ENCODE assay signal across 8 cellular contexts in genomic region chrX:107777536-107777832, GRCh38. TPM values are rescaled to one million over a fixed set of nuclear protein-coding genes. Genes with fewer than 3 reads are reported as not detected.
A peak's percentile ranks its signal among the peaks of the same experiment; 100 is the strongest.
DNase-seq lines count a peak whose midpoint lies in the region; ATAC-seq, FAIRE-seq and TF ChIP-seq lines count a peak whose summit lies in the region.

Gene NCBP2L, plus strand, starts transcription at chrX:107777733. Its CDS starts 16,488 bp downstream, at chrX:107794221.

- POLR2A ChIA-PET in HepG2 (lab: Yijun Ruan, JAX): no interaction called here

- TF ChIP-seq CTCF in right lobe of liver (IDR thresholded peaks at IDR 0.05): no peak
- TF ChIP-seq CTCF in HepG2 (CRISPR knock-in tag; IDR thresholded peaks at IDR 0.05): no peak
- no peak for TF ChIP-seq CTCF in mammary epithelial cell (conservative IDR thresholded peaks at IDR 0.05 in 1 of 2, IDR thresholded peaks at IDR 0.05 in 1 of 2; ENCODE audit: extremely low read depth in 1 of 2, insufficient read depth in 1 of 2, low read depth in 1 of 2, low read length in 2 of 2)
- no peak for TF ChIP-seq CTCF in pancreas (IDR thresholded peaks at IDR 0.05)

- H3K9ac ChIP-seq in HepG2 (ENCODE audit: insufficient read depth, low read depth, low read length): no peak within 1 kb of the TSS
- peak within 1 kb of the TSS; percentile 40 for H3K9ac ChIP-seq in mammary epithelial cell (ENCODE audit: insufficient read depth, low read length)

- DNase-seq in right lobe of liver (no peak), HepG2 (ENCODE audit: low spot score) (no peak), mammary epithelial cell (no peak), GM03348 (ENCODE audit: low spot score) (no peak), pancreas (no peak), hypothalamus (lab: John Stamatoyannopoulos, UW) (no peak)

- no peaks in the 10 kb centered on the region for H3K9me3 ChIP-seq in right lobe of liver
- H3K9me3 ChIP-seq in HepG2 (ENCODE audit: low read length): no peaks in the 10 kb centered on the region
- H3K9me3 ChIP-seq in mammary epithelial cell (replicated peaks; ENCODE audit: insufficient read depth, low read length): no peaks in the 10 kb centered on the region
- H3K9me3 ChIP-seq in muscle layer of duodenum (ENCODE audit: control insufficient read depth in 1 of 2, low read length in 2 of 2): no peaks in the 10 kb centered on the region
- H3K9me3 ChIP-seq in pancreas: no peaks in the 10 kb centered on the region

- peaks cover 0 to 3% of the 10 kb centered on the region in 2 donors for H3K27me3 ChIP-seq in right lobe of liver
- peaks cover 6 to 29% of the 10 kb centered on the region in 2 experiments for H3K27me3 ChIP-seq in HepG2 (ENCODE audit: control insufficient read depth in 1 of 2, insufficient read depth in 2 of 2, low read length in 2 of 2)
- H3K27me3 ChIP-seq in mammary epithelial cell (ENCODE audit: insufficient read depth, low read length): no peaks in the 10 kb centered on the region
- H3K27me3 ChIP-seq in muscle layer of duodenum (ENCODE audit: low read depth, low read length): no peaks in the 10 kb centered on the region
- H3K27me3 ChIP-seq in pancreas: peaks cover 0 to 8% (median 0%) of the 10 kb centered on the region in 4 donors

- H2AFZ ChIP-seq in HepG2 (ENCODE audit: low read length) (no peak within 1 kb of the TSS), mammary epithelial cell (ENCODE audit: low read depth, low read length) (peak within 1 kb of the TSS; percentile 75)

- TF ChIP-seq EP300 in HepG2 (IDR thresholded peaks at IDR 0.05; ENCODE audit: low read depth in 2 of 2, low read length in 2 of 2) (no peak), HepG2 (CRISPR knock-in tag; IDR thresholded peaks at IDR 0.05; ENCODE audit: borderline replicate concordance) (no peak)

- H3K4me1 ChIP-seq in right lobe of liver (no peaks in the 10 kb centered on the region), HepG2 (ENCODE audit: insufficient read depth, low read length) (0 out of 2 replicates have a peak, but pooled peaks cover 6% of the 10 kb centered on the region), mammary epithelial cell (ENCODE audit: insufficient read depth, low read length) (peaks cover 9% of the 10 kb centered on the region), muscle layer of duodenum (ENCODE audit: control insufficient read depth in 1 of 2, insufficient read depth in 2 of 2, low read length in 2 of 2) (peaks cover 0 to 15% of the 10 kb centered on the region in 2 donors), pancreas (no peaks in the 10 kb centered on the region)

- 50% methylated on average over 5 of the region's 6 CpGs for WGBS in right lobe of liver (ENCODE audit: insufficient coverage, low coverage, low lambda C conversion rate, missing lambda C conversion rate)
- no CpG with 5 or more reads among the region's 6 CpGs for WGBS in HepG2 (ENCODE audit: low lambda C conversion rate)
- WGBS in mammary epithelial cell (ENCODE audit: low coverage, missing lambda C conversion rate): 83% methylated on average over 5 of the region's 6 CpGs
- WGBS in pancreas, 2 donors: 50 to 67% methylated on average over 6 of the region's 6 CpGs

- H3K4me3 ChIP-seq in right lobe of liver: peak within 1 kb of the TSS; percentile 4 to 67 (median 65)
- no peak within 1 kb of the TSS for H3K4me3 ChIP-seq in HepG2 (replicated peaks in 1 of 3; ENCODE audit: insufficient read depth in 1 of 3, low read depth in 2 of 3, low read length in 3 of 3)
- peak within 1 kb of the TSS in 2 of 3 experiments; percentile 54 to 60 for H3K4me3 ChIP-seq in mammary epithelial cell (replicated peaks in 1 of 3; ENCODE audit: insufficient read depth in 1 of 3, low read depth in 2 of 3, low read length in 3 of 3)
- H3K4me3 ChIP-seq in muscle layer of duodenum (ENCODE audit: low read depth in 1 of 2, low read length in 2 of 2): peak within 1 kb of the TSS; percentile 60 to 70
- peak within 1 kb of the TSS in 2 of 4 donors; percentile 49 to 54 for H3K4me3 ChIP-seq in pancreas

- BruUV-seq in HepG2 (replicated peaks; lab: Mats Ljungman, UMichigan) (no TSS peak), mammary epithelial cell (replicated peaks; lab: Mats Ljungman, UMichigan) (no TSS peak)

- CTCF ChIA-PET in HepG2 (lab: Yijun Ruan, JAX; ENCODE audit: low intra/inter-chr PET ratio, low total read pairs): interaction anchor here (1.6 kb wide), 1 partner anchor 118 kb away, joined by 8 read pairs; no protein-coding TSS in a partner anchor
- CTCF ChIA-PET in mammary epithelial cell (lab: Charles Lee; ENCODE audit: low non-redundant PET): interaction anchor here (0.6 to 1.1 kb wide), 4 partner anchors 105 to 206 kb away, joined by 3 to 5 read pairs (median 4); no protein-coding TSS in a partner anchor

- H3K27ac ChIP-seq in right lobe of liver: peak within 1 kb of the TSS in 1 of 3 donors; percentile 73
- H3K27ac ChIP-seq in HepG2 (ENCODE audit: extremely low read length, insufficient read depth, low read length): no peak within 1 kb of the TSS
- H3K27ac ChIP-seq in mammary epithelial cell (ENCODE audit: insufficient read depth, low read depth, low read length): no peak within 1 kb of the TSS
- no peak within 1 kb of the TSS for H3K27ac ChIP-seq in muscle layer of duodenum (ENCODE audit: low read length)
- peak within 1 kb of the TSS in 1 of 4 donors; percentile 73 for H3K27ac ChIP-seq in pancreas

- no peaks in the 10 kb centered on the region for H3K36me3 ChIP-seq in right lobe of liver
- H3K36me3 ChIP-seq in HepG2 (replicated peaks in 1 of 2; ENCODE audit: control insufficient read depth in 1 of 2, insufficient read depth in 2 of 2, low read length in 2 of 2): no peaks in the 10 kb centered on the region
- no peaks in the 10 kb centered on the region for H3K36me3 ChIP-seq in mammary epithelial cell (ENCODE audit: insufficient read depth, low read length)
- H3K36me3 ChIP-seq in muscle layer of duodenum (ENCODE audit: control insufficient read depth in 1 of 2, insufficient read depth in 2 of 2, low read length in 2 of 2): no peaks in the 10 kb centered on the region
- no peaks in the 10 kb centered on the region for H3K36me3 ChIP-seq in pancreas

- TF ChIP-seq POLR2A in right lobe of liver (IDR thresholded peaks at IDR 0.05) (no peak), HepG2 (IDR thresholded peaks at IDR 0.05; ENCODE audit: insufficient read depth in 1 of 2, low read depth in 2 of 2, low read length in 2 of 2) (no peak)

- no peaks in the 10 kb centered on the region for H4K20me1 ChIP-seq in HepG2 (ENCODE audit: insufficient read depth, low read length)
- H4K20me1 ChIP-seq in mammary epithelial cell (ENCODE audit: insufficient read depth, low read length): no peaks in the 10 kb centered on the region

- H3K4me2 ChIP-seq in HepG2 (ENCODE audit: low read depth, low read length): no peak within 1 kb of the TSS
- H3K4me2 ChIP-seq in mammary epithelial cell (ENCODE audit: insufficient read depth, low read depth, low read length): peak within 1 kb of the TSS; percentile 90

- dilution Hi-C loops in mammary epithelial cell (cut with HindIII; ENCODE audit: low sequenced_read_pairs): no loop called here

- in situ Hi-C loops in HepG2 (cut with HindIII; ENCODE audit: extremely low pct_ligation_motif_present, low pct_unique_long_range_greater_than_20kb): loop anchor here (5.0 kb wide), 1 partner anchor 115 kb away; no protein-coding TSS in a partner anchor
- in situ Hi-C loops in mammary epithelial cell (cut with MboI; ENCODE audit: low sequenced_read_pairs in 2 of 2): loop anchor here (10.0 to 25.0 kb wide), 2 partner anchors 103 to 240 kb away; no protein-coding TSS in a partner anchor

- intact Hi-C loops in right lobe of liver (cut with DNase I): loop anchor here (10.0 kb wide), 3 partner anchors 63 to 123 kb away; no protein-coding TSS in a partner anchor
- intact Hi-C loops in HepG2 (cut with micrococcal nuclease; ENCODE audit: unreplicated experiment): loop anchor here (1.0 kb wide), 1 partner anchor 118 kb away; no protein-coding TSS in a partner anchor
- intact Hi-C loops in mammary epithelial cell (cut with micrococcal nuclease): loop anchor here (1.0 to 5.0 kb wide), 8 partner anchors 49 to 750 kb away; no protein-coding TSS in a partner anchor
- intact Hi-C loops in pancreas (cut with DNase I): loop anchor here in 2 of 3 donors (5.0 to 10.0 kb wide), 2 partner anchors 103 to 115 kb away; no protein-coding TSS in a partner anchor

- H3K79me2 ChIP-seq in HepG2 (ENCODE audit: insufficient read depth, low read length) (no peaks in the 10 kb centered on the region), mammary epithelial cell (ENCODE audit: insufficient read depth, low read length) (no peaks in the 10 kb centered on the region)

- TF ChIP-seq RAD21 in HepG2 (CRISPR knock-in tag; IDR thresholded peaks at IDR 0.05): no peak

- ATAC-seq in right lobe of liver (no peak), HepG2 (no peak), pancreas (no peak), HG03460 (IDR thresholded peaks at IDR 0.05; ENCODE audit: unreplicated experiment) (no peak)

- FAIRE-seq in HepG2 (lab: Jason Lieb, UNC) (no peak), pancreas (lab: Jason Lieb, UNC) (no peak)

TF ChIP-seq in HepG2, 621 proteins besides CTCF, POLR2A, EP300 and RAD21 (continues in another document):
- TF ChIP-seq TSC22D2 (CRISPR knock-in tag; IDR thresholded peaks at IDR 0.05; ENCODE audit: borderline replicate concordance): no peak

RNA-seq across cellular contexts. Expression of gene NCBP2L, which starts in this region (rescaled TPM):
- total RNA-seq in right lobe of liver (not detected), HepG2 (2016; rRNA removed; fragmentation: Illumina TruSeq; extraction: Trizol) (not detected in 2 replicates), mammary epithelial cell (not detected), pancreas (under 1 TPM in 3 of 6 donors, not detected in 3; 0.19 to 0.38 (median 0.20) TPM)
- not detected in 2 replicates for total RNA-seq in HepG2 (2016; cell fraction: cytosol; rRNA removed; fragmentation: Illumina TruSeq; extraction: Trizol; ENCODE audit: low read depth)
- total RNA-seq in HepG2 (2016; cell fraction: insoluble cytoplasmic fraction; rRNA removed; fragmentation: Illumina TruSeq; extraction: Trizol): not detected in 2 replicates
- total RNA-seq in HepG2 (2016; cell fraction: membrane; rRNA removed; fragmentation: Illumina TruSeq; extraction: Trizol): not detected in 2 replicates
- total RNA-seq in HepG2 (2016; cell fraction: nucleus; rRNA removed; fragmentation: Illumina TruSeq; extraction: Trizol): not detected in 2 replicates
- polyA plus RNA-seq in HepG2 (2011; rRNA removed) (not detected in 2 replicates), mammary epithelial cell (not detected), pancreas (under 1 TPM; 0.11 to 0.28 TPM)
- polyA plus RNA-seq in HepG2 (2011; cell fraction: cytosol; rRNA removed): not detected in 2 replicates
- not detected in 2 replicates for polyA plus RNA-seq in HepG2 (2011; cell fraction: nucleus; rRNA removed)
- not detected in 2 replicates for polyA plus RNA-seq in HepG2 (2012)
- polyA plus RNA-seq in HepG2 (2016; cell fraction: cytosol; fragmentation: Illumina TruSeq; extraction: Trizol; ENCODE audit: low read depth): not detected in 2 replicates
- not detected in 2 replicates for polyA plus RNA-seq in HepG2 (2016; cell fraction: insoluble cytoplasmic fraction; fragmentation: Illumina TruSeq; extraction: Trizol; ENCODE audit: low read depth)
- not detected in 2 replicates for polyA plus RNA-seq in HepG2 (2016; cell fraction: membrane; fragmentation: Illumina TruSeq; extraction: Trizol; ENCODE audit: low read depth)
- not detected in 2 replicates for polyA plus RNA-seq in HepG2 (2016; cell fraction: nucleus; fragmentation: Illumina TruSeq; extraction: Trizol; ENCODE audit: insufficient read depth, low read depth)
- not detected in 2 replicates for polyA minus RNA-seq in HepG2 (2011; rRNA and poly(A)+ RNA removed; ENCODE audit: low replicate concordance)
- not detected in 2 replicates for polyA minus RNA-seq in HepG2 (2011; cell fraction: cytosol; rRNA and poly(A)+ RNA removed)
- polyA minus RNA-seq in HepG2 (2011; cell fraction: nucleus; rRNA and poly(A)+ RNA removed): not detected in 2 replicates
- not detected for polyA minus RNA-seq in mammary epithelial cell

Comparison
In these comparisons a context has a peak if more than half of its experiments do, and no peak if none do; other contexts are left out.
1. H3K4me3 ChIP-seq: peak in right lobe of liver (3 of 3), mammary epithelial cell (2 of 3) and muscle layer of duodenum (2 of 2); none in HepG2 (0 of 3).